In the genomic region with DNA sequence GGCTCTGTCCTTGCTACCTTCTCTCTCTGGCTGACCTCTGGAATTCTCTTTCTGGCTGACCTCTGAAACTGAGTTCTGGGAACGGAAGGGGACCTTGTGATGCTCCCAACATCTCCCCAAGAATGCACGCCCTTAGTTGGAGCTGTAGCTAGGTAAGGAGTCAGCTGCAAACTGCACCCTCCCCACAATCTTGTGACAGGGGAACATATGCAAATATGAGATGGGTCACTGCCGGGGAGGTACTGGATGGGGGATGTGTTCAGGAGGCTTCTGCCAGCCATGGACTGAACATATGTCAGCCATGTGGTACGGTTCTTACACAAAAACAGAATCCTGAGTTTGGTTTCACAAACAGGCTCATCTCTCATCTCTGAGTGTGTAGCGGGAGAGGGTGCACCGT, we compare ENCODE assay signal across 10 cellular contexts. TPM values are rescaled to one million over a fixed set of nuclear protein-coding genes. Genes with fewer than 3 reads are reported as not detected.
DNase-seq lines count a peak whose midpoint lies in the region; ATAC-seq and TF ChIP-seq lines count a peak whose summit lies in the region.
"Had no signal": no experiment of that assay in that cellular context is flagged by ENCODE, and none has a peak within 500 bp of the region (broad histone marks: within the 10 kb centered on the region; RNA-seq: fewer than 3 reads in every experiment).

No MANE protein-coding gene starts in this region.

- peak; percentile 98 for ATAC-seq in GM18867 (IDR thresholded peaks at IDR 0.05; ENCODE audit: unreplicated experiment)
- peak; percentile 95 for ATAC-seq in GM21515 (IDR thresholded peaks at IDR 0.05; ENCODE audit: unreplicated experiment)
- peak; percentile 95 for ATAC-seq in HG03354 (IDR thresholded peaks at IDR 0.05; ENCODE audit: poor library complexity, severe bottlenecking, unreplicated experiment)
- peak; percentile 80 for ATAC-seq in mucosa of descending colon
- ATAC-seq in aorta (ENCODE audit: low FRiP score), result no peak
- ATAC-seq in foreskin keratinocyte, result no peak

- no peaks in the 10 kb centered on the region for H3K36me3 ChIP-seq in mucosa of descending colon (ENCODE audit: low read depth)
- H3K36me3 ChIP-seq in colonic mucosa, result no peaks in the 10 kb centered on the region
- no peaks in the 10 kb centered on the region for H3K36me3 ChIP-seq in aorta (ENCODE audit: control insufficient read depth in 1 of 2, insufficient read depth in 2 of 2, low read length in 1 of 2)
- H3K36me3 ChIP-seq: left ventricle myocardium inferior had no signal

- no peak overlapping the region for H3K4me3 ChIP-seq in mucosa of descending colon
- H3K4me3 ChIP-seq in colonic mucosa, result no peak overlapping the region
- no peak overlapping the region for H3K4me3 ChIP-seq in aorta (ENCODE audit: low read length in 2 of 2)
- H3K4me3 ChIP-seq: left ventricle myocardium inferior had no signal

- H3K4me1 ChIP-seq in mucosa of descending colon (ENCODE audit: low read depth) (no peaks in the 10 kb centered on the region), colonic mucosa (no peaks in the 10 kb centered on the region), aorta (ENCODE audit: control insufficient read depth in 1 of 2, insufficient read depth in 2 of 2, low read length in 2 of 2) (peaks cover under 1 to 5% of the 10 kb centered on the region in 2 donors), foreskin keratinocyte (no peaks in the 10 kb centered on the region)

- TF ChIP-seq CTCF in mucosa of descending colon (IDR thresholded peaks at IDR 0.05) (no peak), colonic mucosa (IDR thresholded peaks at IDR 0.05) (no peak), foreskin keratinocyte (conservative IDR thresholded peaks at IDR 0.05) (no peak)

- H3K9me3 ChIP-seq in mucosa of descending colon (no peaks in the 10 kb centered on the region), colonic mucosa (no peaks in the 10 kb centered on the region), aorta (ENCODE audit: control insufficient read depth, low read length) (no peaks in the 10 kb centered on the region)
- H3K9me3 ChIP-seq: left ventricle myocardium inferior had no signal

- no peak overlapping the region for H3K27ac ChIP-seq in colonic mucosa
- no peak overlapping the region for H3K27ac ChIP-seq in aorta (ENCODE audit: low read depth in 1 of 2, low read length in 2 of 2)
- H3K27ac ChIP-seq in foreskin keratinocyte, result no peak overlapping the region
- H3K27ac ChIP-seq: left ventricle myocardium inferior had no signal

- intact Hi-C loops in mucosa of descending colon (cut with DNase I, micrococcal nuclease), result no loop called here
- intact Hi-C loops in colonic mucosa (cut with DNase I), result no loop called here
- intact Hi-C loops in aorta (cut with DNase I), result no loop called here

- no peaks in the 10 kb centered on the region for H3K27me3 ChIP-seq in colonic mucosa
- H3K27me3 ChIP-seq in aorta (ENCODE audit: control insufficient read depth in 1 of 2, insufficient read depth in 2 of 2, low read length in 1 of 2), result no peaks in the 10 kb centered on the region
- peaks cover 17% of the 10 kb centered on the region for H3K27me3 ChIP-seq in foreskin keratinocyte

- no peak overlapping the region for H3K9ac ChIP-seq in colonic mucosa (ENCODE audit: low read depth in 2 of 2, low read length in 2 of 2)

- DNase-seq in mucosa of descending colon (no peak), colonic mucosa (no peak), aorta (no peak), globus pallidus (ENCODE audit: low spot score) (no peak), foreskin keratinocyte (no peak)
- DNase-seq: activated CD8-positive, alpha-beta memory T cell treated with anti-CD3 and anti-CD28 coated beads for 24 hours; left ventricle myocardium inferior had no signal

- 95 to 96% methylated on average over 6 of the region's 6 CpGs for WGBS in aorta, 2 donors

RNA-seq across cellular contexts. Expression of a gene that starts 34.2 kb away (rescaled TPM):
- total RNA-seq in mucosa of descending colon, result 10 to 100 TPM; 17.7 to 25.7 (median 20.5) TPM
- 10 to 100 TPM; 13.9 to 16.4 TPM for total RNA-seq in colonic mucosa
- total RNA-seq in aorta, result 10 to 100 TPM; 23.7 to 25.4 TPM
- polyA plus RNA-seq in aorta, result 1 to 10 TPM; 2.6 to 4.3 TPM
- total RNA-seq in foreskin keratinocyte, result 0.99 and 1.9 TPM in 2 replicates
- polyA plus RNA-seq in foreskin keratinocyte, result 0.35 and 0.69 TPM in 2 replicates

Comparison
In these comparisons a context has a peak if more than half of its experiments do, and no peak if none do; other contexts are left out.
1. ATAC-seq: peak in GM18867 (single experiment), GM21515 (single experiment), HG03354 (single experiment) and mucosa of descending colon (single experiment); none in aorta (single experiment) and foreskin keratinocyte (single experiment).